Comparison of ENCODE assay signal across 8 cellular contexts in the genomic region with DNA sequence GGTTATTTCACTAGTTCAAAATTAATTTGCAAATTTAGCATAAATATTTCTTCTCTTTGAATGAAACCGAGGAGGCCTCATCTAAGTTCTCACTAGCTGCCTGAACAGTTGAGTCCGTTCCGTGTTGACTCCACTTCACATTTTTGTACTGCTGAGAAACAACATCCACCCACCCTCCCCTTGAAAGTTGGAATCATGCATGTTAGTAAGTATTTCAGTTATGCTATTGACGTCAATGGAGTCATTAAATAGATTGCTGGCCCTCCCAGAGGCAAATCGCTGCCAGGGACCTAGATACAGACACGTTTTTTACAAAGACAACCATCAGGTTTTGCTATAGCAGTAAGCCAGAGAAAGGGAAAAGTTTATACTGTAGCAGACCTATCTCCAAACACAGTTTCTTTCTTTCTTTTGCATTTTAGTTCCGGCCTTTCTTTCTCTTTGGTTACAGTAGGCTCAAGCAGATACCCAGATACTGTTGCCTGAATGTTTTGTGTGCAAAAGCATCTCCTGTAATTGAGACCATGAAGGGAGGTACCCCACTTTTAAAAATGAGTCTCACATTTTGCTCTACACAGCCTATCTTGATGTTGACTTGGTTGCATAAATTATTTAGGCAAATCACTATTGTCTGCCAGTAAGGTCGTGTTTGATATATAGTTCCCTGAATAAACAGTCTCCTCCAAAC.
A peak's percentile ranks its signal among the peaks of the same experiment; 100 is the strongest.
DNase-seq lines count a peak whose midpoint lies in the region; ATAC-seq, FAIRE-seq and TF ChIP-seq lines count a peak whose summit lies in the region.

No MANE protein-coding gene starts in this region.

- H3K9me3 Mint-ChIP-seq in activated CD4-positive, alpha-beta memory T cell treated with anti-CD3 and anti-CD28 coated beads for 36 hours = no peaks in the 10 kb centered on the region
- H3K9me3 Mint-ChIP-seq in naive B cell = no peaks in the 10 kb centered on the region

- H3K27ac ChIP-seq in thymus (ENCODE audit: low read depth) = peak overlapping the region; percentile 33

- H3K27me3 Mint-ChIP-seq in activated CD4-positive, alpha-beta memory T cell treated with anti-CD3 and anti-CD28 coated beads for 36 hours = no peaks in the 10 kb centered on the region
- no peaks in the 10 kb centered on the region for H3K27me3 Mint-ChIP-seq in naive B cell

- peaks cover 61% of the 10 kb centered on the region for H3K4me1 Mint-ChIP-seq in activated CD4-positive, alpha-beta memory T cell treated with anti-CD3 and anti-CD28 coated beads for 36 hours (ENCODE audit: low read depth)
- peaks cover 32 to 40% (median 37%) of the 10 kb centered on the region in 3 donors for H3K4me1 Mint-ChIP-seq in naive B cell

- intact Hi-C loops in activated CD4-positive, alpha-beta memory T cell treated with anti-CD3 and anti-CD28 coated beads for 36 hours (cut with micrococcal nuclease) = no loop called here

- peak overlapping the region; percentile 85 for H3K27ac Mint-ChIP-seq in activated CD4-positive, alpha-beta memory T cell treated with anti-CD3 and anti-CD28 coated beads for 36 hours
- H3K27ac Mint-ChIP-seq in naive B cell = peak overlapping the region in 5 of 6 donors; percentile 50 to 89 (median 77)

- FAIRE-seq in GM12892 (lab: Jason Lieb, UNC) = peak; percentile 53

- ATAC-seq in naive B cell (ENCODE audit: low read depth in 2 of 2) (peak; percentile 73 to 74), HG03139 (IDR thresholded peaks at IDR 0.05; ENCODE audit: unreplicated experiment) (no peak)

- CTCF ChIA-PET in activated CD4-positive, alpha-beta memory T cell treated with anti-CD3 and anti-CD28 coated beads for 36 hours (lab: Charles Lee) = interaction anchor here (0.9 to 1.4 kb wide), 4 partner anchors 28 to 175 kb away, joined by 3 to 5 read pairs (median 4); no protein-coding TSS in a partner anchor

- H3K4me3 ChIP-seq in fibroblast of mammary gland (ENCODE audit: control insufficient read depth, low read depth, low read length) = no peak overlapping the region
- no peak overlapping the region for H3K4me3 ChIP-seq in thymus (ENCODE audit: low read length)

- no peak for DNase-seq in GM12892 (ENCODE audit: insufficient read length)
- DNase-seq in NCI-H1694 (lab: John Stamatoyannopoulos, UW) = peak; percentile 84
- peak; percentile 73 for DNase-seq in activated CD4-positive, alpha-beta memory T cell treated with anti-CD3 and anti-CD28 coated beads for 36 hours
- peak; percentile 99 for DNase-seq in fibroblast of mammary gland (ENCODE audit: low read depth)
- peak; percentile 41 for DNase-seq in naive B cell
- no peak for DNase-seq in GF-D8 (lab: John Stamatoyannopoulos, UW)

- WGBS in thymus = 54% methylated on average over 8 of the region's 8 CpGs

- no peaks in the 10 kb centered on the region for H3K9me3 ChIP-seq in thymus (ENCODE audit: control insufficient read depth)

- no peak for TF ChIP-seq CTCF in fibroblast of mammary gland (conservative IDR thresholded peaks at IDR 0.05; ENCODE audit: control insufficient read depth, insufficient read depth, low read depth, low read length)

- H3K4me1 ChIP-seq in thymus (ENCODE audit: control insufficient read depth, insufficient read depth, low read length) = peaks cover 6% of the 10 kb centered on the region

- H3K36me3 ChIP-seq in thymus (ENCODE audit: control insufficient read depth, insufficient read depth) = no peaks in the 10 kb centered on the region

- TF ChIP-seq POLR2A in GM12892 (IDR thresholded peaks at IDR 0.05; ENCODE audit: low read depth, low read length) = no peak

- H3K36me3 Mint-ChIP-seq in activated CD4-positive, alpha-beta memory T cell treated with anti-CD3 and anti-CD28 coated beads for 36 hours = no peaks in the 10 kb centered on the region
- no peaks in the 10 kb centered on the region for H3K36me3 Mint-ChIP-seq in naive B cell

- no peaks in the 10 kb centered on the region for H3K27me3 ChIP-seq in thymus (ENCODE audit: control insufficient read depth, insufficient read depth)

- POLR2A ChIA-PET in activated CD4-positive, alpha-beta memory T cell treated with anti-CD3 and anti-CD28 coated beads for 36 hours (lab: Charles Lee) = interaction anchor here (1.4 to 1.7 kb wide), 2 partner anchors 13 to 76 kb away, joined by 4 to 5 read pairs; no protein-coding TSS in a partner anchor

- H3K4me3 Mint-ChIP-seq in activated CD4-positive, alpha-beta memory T cell treated with anti-CD3 and anti-CD28 coated beads for 36 hours = peak overlapping the region; percentile 40
- H3K4me3 Mint-ChIP-seq in naive B cell = peak overlapping the region in 1 of 8 donors; percentile 5

Comparison
In these comparisons a context has a peak if more than half of its experiments do, and no peak if none do; other contexts are left out.
1. DNase-seq: peak in NCI-H1694 (single experiment), activated CD4-positive, alpha-beta memory T cell treated with anti-CD3 and anti-CD28 coated beads for 36 hours (single experiment), fibroblast of mammary gland (single experiment) and naive B cell (single experiment); none in GM12892 (single experiment) and GF-D8 (single experiment).